ENCODE assay signal across 8 cellular contexts in the genomic region with DNA sequence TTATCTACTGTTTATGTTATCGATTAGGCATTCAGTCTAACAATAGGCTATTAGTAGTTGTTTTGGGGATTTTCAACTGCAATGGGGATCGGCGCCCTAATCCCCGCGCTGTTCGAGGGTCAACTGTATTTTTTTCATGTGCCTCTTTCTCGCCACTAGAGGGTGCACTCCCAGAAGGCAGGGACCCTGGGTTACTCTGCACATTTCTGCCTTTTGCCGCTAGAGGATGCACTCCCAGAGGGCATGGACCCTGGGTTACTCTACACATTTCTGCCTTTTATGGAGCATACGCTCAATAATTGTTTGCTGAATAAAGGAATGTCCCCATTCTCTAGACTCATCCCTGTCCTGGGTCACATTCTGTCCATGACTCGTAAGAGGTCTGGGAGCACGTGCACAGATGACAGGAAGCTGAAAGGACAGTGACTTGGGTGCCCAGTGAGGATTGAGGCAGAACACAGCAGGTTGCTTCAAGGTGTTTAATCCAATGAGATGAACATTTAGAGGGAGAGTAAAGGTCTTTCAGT. TPM values are rescaled to one million over a fixed set of nuclear protein-coding genes. Genes with fewer than 3 reads are reported as not detected.
DNase-seq lines count a peak whose midpoint lies in the region; ATAC-seq and TF ChIP-seq lines count a peak whose summit lies in the region.

No MANE protein-coding gene starts in this region.

- intact Hi-C loops in prostate gland (cut with DNase I), result no loop called here

- TF ChIP-seq CTCF in GM13976 (IDR thresholded peaks at IDR 0.05; ENCODE audit: borderline replicate concordance, control extremely low read depth, extremely low read depth, insufficient read depth, missing control alignments) (peak; percentile 97), prostate gland (IDR thresholded peaks at IDR 0.05) (peak; percentile 79 to 91 (median 89))

- WGBS in prostate gland, result 12% methylated on average over 11 of the region's 11 CpGs

- H3K4me1 ChIP-seq in prostate gland (replicated peaks), result no peaks in the 10 kb centered on the region

- no peak overlapping the region for H3K27ac ChIP-seq in prostate gland

- DNase-seq in 8988T, result peak; percentile 42
- peak; percentile 78 for DNase-seq in GM13976 (ENCODE audit: low spot score)
- DNase-seq in M059J (ENCODE audit: low read depth), result peak; percentile 75
- DNase-seq in SK-MEL-5 (ENCODE audit: low read depth, low spot score), result peak; percentile 78
- peak; percentile 59 for DNase-seq in activated gamma-delta T cell treated with anti-CD3 and anti-CD28 coated beads, Interleukin-2, amount 50 U/mL, for 16 hours (ENCODE audit: low read depth)
- DNase-seq in globus pallidus (ENCODE audit: low spot score), result peak; percentile 37
- peak; percentile 48 for DNase-seq in prostate gland (ENCODE audit: low spot score)

- H3K9me3 ChIP-seq in prostate gland, result no peaks in the 10 kb centered on the region

- H3K27me3 ChIP-seq in prostate gland (replicated peaks; ENCODE audit: insufficient read depth), result no peaks in the 10 kb centered on the region

- in situ Hi-C loops in GM13976 (cut with MboI; ENCODE audit: low sequenced_read_pairs, unreplicated experiment) (no loop called here), SK-MEL-5 (cut with HindIII; ENCODE audit: low pct_unique_long_range_greater_than_20kb, low sequenced_read_pairs) (no loop called here)

- no peak overlapping the region for H3K4me3 ChIP-seq in prostate gland

- H3K36me3 ChIP-seq in prostate gland, result no peaks in the 10 kb centered on the region

- no peak for ATAC-seq in GM19324 (IDR thresholded peaks at IDR 0.05; ENCODE audit: low FRiP score, unreplicated experiment)

- no peak for TF ChIP-seq POLR2A in prostate gland (IDR thresholded peaks at IDR 0.05)

RNA-seq across cellular contexts. Expression of a gene that starts 27.9 kb away (rescaled TPM):
- total RNA-seq in M059J (2014; rRNA removed; shearing (Covaris generic)), result 10.9 and 23.7 TPM in 2 replicates
- total RNA-seq in SK-MEL-5 (2014; rRNA removed; shearing (Covaris generic)), result 7.9 and 10.0 TPM in 2 replicates
- 8.7 and 10.6 TPM in 2 replicates for polyA plus RNA-seq in SK-MEL-5 (2015; cell fraction: cytosol; rRNA removed)
- polyA plus RNA-seq in SK-MEL-5 (2015; cell fraction: nucleus; rRNA removed), result 7.9 and 8.8 TPM in 2 replicates
- total RNA-seq in prostate gland, result 1 to 10 TPM; 6.1 to 7.7 TPM

RNA-seq across cellular contexts. Expression of a gene that starts 50.9 kb away (rescaled TPM):
- total RNA-seq in M059J (2014; rRNA removed; shearing (Covaris generic)), result not detected in 2 replicates
- total RNA-seq in SK-MEL-5 (2014; rRNA removed; shearing (Covaris generic)), result not detected in 2 replicates
- polyA plus RNA-seq in SK-MEL-5 (2015; cell fraction: cytosol; rRNA removed), result not detected in 2 replicates
- not detected in 2 replicates for polyA plus RNA-seq in SK-MEL-5 (2015; cell fraction: nucleus; rRNA removed)
- not detected for total RNA-seq in prostate gland
